25 cellular contexts compared by ENCODE assay signal in the genomic region with DNA sequence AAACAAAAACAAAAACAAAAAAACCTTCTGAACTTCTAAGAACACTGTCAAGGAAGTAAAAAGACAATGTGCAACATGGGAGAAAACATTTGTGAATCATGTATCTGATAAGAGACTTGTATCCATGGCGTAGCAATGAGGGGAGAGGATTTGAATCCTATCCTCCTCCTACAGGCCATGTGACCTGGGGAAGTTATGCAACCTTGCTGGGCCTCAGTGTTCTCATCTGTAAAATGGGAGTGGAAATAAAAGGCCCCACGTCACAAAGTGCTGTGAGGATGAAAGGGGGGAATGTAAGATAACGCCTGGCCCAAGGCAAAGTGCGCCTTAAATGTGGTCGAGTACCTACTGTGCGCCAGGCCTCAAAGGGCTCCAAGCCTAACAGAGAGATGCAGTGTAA.
"Had no signal": no experiment of that assay in that cellular context is flagged by ENCODE, and none has a peak within 500 bp of the region (broad histone marks: within the 10 kb centered on the region; RNA-seq: fewer than 3 reads in every experiment).

No MANE protein-coding gene starts in this region.

- H3K36me3 Mint-ChIP-seq: stimulated activated effector memory CD8-positive, alpha-beta T cell treated with anti-CD3 and anti-CD28 coated beads, Interleukin-12 subunit alpha, Interleukin-12 subunit beta, amount 100 ng/mL, for 72 hours had no signal

- H3K27me3 ChIP-seq: pancreas, thyroid gland, upper lobe of left lung had no signal

- H3K27ac Mint-ChIP-seq: effector memory CD8-positive, alpha-beta T cell; nephron; stimulated activated effector memory CD8-positive, alpha-beta T cell treated with anti-CD3 and anti-CD28 coated beads, Interleukin-12 subunit alpha, Interleukin-12 subunit beta, amount 100 ng/mL, for 72 hours had no signal

- H3K4me3 Mint-ChIP-seq: effector memory CD8-positive, alpha-beta T cell; naive thymus-derived CD4-positive, alpha-beta T cell; nephron; stimulated activated effector memory CD8-positive, alpha-beta T cell treated with anti-CD3 and anti-CD28 coated beads, Interleukin-12 subunit alpha, Interleukin-12 subunit beta, amount 100 ng/mL, for 72 hours had no signal

- H3K4me1 ChIP-seq: esophagus squamous epithelium, lower lobe of right lung, pancreas, stomach, thyroid gland, upper lobe of left lung had no signal

- H3K36me3 ChIP-seq: esophagus squamous epithelium, lower lobe of right lung, neutrophil, pancreas, stomach, thyroid gland, upper lobe of left lung had no signal

- H3K27ac ChIP-seq: esophagus squamous epithelium, lower lobe of right lung, neutrophil, pancreas, stomach, thyroid gland, upper lobe of left lung had no signal

- FAIRE-seq: endometrium, keratinocyte, pancreas, urothelium cell line had no signal

- DNase-seq: cerebellar nuclear complex; cortex of kidney; effector memory CD8-positive, alpha-beta T cell; erythroblast; esophagus squamous epithelium; foreskin melanocyte; head of caudate nucleus; left ventricle myocardium superior; lower lobe of right lung; naive thymus-derived CD4-positive, alpha-beta T cell; pancreas; stimulated activated CD4-positive, alpha-beta T cell treated with anti-CD3 and anti-CD28 coated beads, Interleukin-12 subunit alpha, Interleukin-12 subunit beta, amount 100 ng/mL, for 4 hours; stimulated activated CD4-positive, alpha-beta T cell treated with anti-CD3 and anti-CD28 coated beads, Interleukin-1b, Interleukin-23, amount 100 ng/mL, for 48 hours; stimulated activated CD4-positive, alpha-beta T cell treated with anti-CD3 and anti-CD28 coated beads, Interleukin-4, amount 100 ng/mL, for 24 hours; stimulated activated naive CD4-positive, alpha-beta T cell treated with Interleukin-2 at 50 U/mL for 16 hours; stomach; thyroid gland; upper lobe of left lung had no signal

- H3K4me3 ChIP-seq: esophagus squamous epithelium, lower lobe of right lung, pancreas, smooth muscle cell, stomach, thyroid gland, upper lobe of left lung had no signal

- H3K9me3 ChIP-seq: esophagus squamous epithelium, lower lobe of right lung, neutrophil, pancreas, stomach, thyroid gland, upper lobe of left lung had no signal

- H3K9me3 Mint-ChIP-seq: effector memory CD8-positive, alpha-beta T cell; stimulated activated effector memory CD8-positive, alpha-beta T cell treated with anti-CD3 and anti-CD28 coated beads, Interleukin-12 subunit alpha, Interleukin-12 subunit beta, amount 100 ng/mL, for 72 hours had no signal

- H3K4me1 Mint-ChIP-seq: nephron; stimulated activated effector memory CD8-positive, alpha-beta T cell treated with anti-CD3 and anti-CD28 coated beads, Interleukin-12 subunit alpha, Interleukin-12 subunit beta, amount 100 ng/mL, for 72 hours had no signal
